ENCODE assay signal across 24 cellular contexts in genomic region chr4:83862471-83862870, GRCh38.
DNase-seq lines count a peak whose midpoint lies in the region; ATAC-seq, FAIRE-seq and TF ChIP-seq lines count a peak whose summit lies in the region.
"Had no signal": no experiment of that assay in that cellular context is flagged by ENCODE, and none has a peak within 500 bp of the region (broad histone marks: within the 10 kb centered on the region; RNA-seq: fewer than 3 reads in every experiment).

No MANE protein-coding gene starts in this region.

- no peak for TF ChIP-seq RAD21 in HepG2 (CRISPR knock-in tag; IDR thresholded peaks at IDR 0.05)

- no peak overlapping the region for H3K27ac Mint-ChIP-seq in activated naive CD4-positive, alpha-beta T cell treated with anti-CD3 and anti-CD28 coated beads, Interleukin-2, amount 50 U/mL, for 72 hours
- H3K27ac Mint-ChIP-seq in T-helper 2 cell treated with Interferon-gamma antibody and Interleukin-4, amounts not matched to agents 5 μg/mL and 100 μg/mL, for 36 hours = no peak overlapping the region
- H3K27ac Mint-ChIP-seq: B cell, H9, HFFc6 had no signal

- TF ChIP-seq EP300 in HepG2 (IDR thresholded peaks at IDR 0.05; ENCODE audit: low read depth in 2 of 2, low read length in 2 of 2) (0 out of 4 replicates have a peak, but pooled peaks have one; percentile 24 to 29), HepG2 (CRISPR knock-in tag; IDR thresholded peaks at IDR 0.05; ENCODE audit: borderline replicate concordance) (no peak)

- FAIRE-seq in HepG2 (lab: Jason Lieb, UNC) = peak; percentile 26
- FAIRE-seq: GM12878 had no signal

- H3K4me3 ChIP-seq in left ventricle myocardium inferior = no peak overlapping the region
- no peak overlapping the region for H3K4me3 ChIP-seq in cardiac fibroblast (replicated peaks in 1 of 2; ENCODE audit: low read depth in 2 of 2, low read length in 2 of 2)
- no peak overlapping the region for H3K4me3 ChIP-seq in HepG2 (replicated peaks in 1 of 3; ENCODE audit: insufficient read depth in 1 of 3, low read depth in 2 of 3, low read length in 3 of 3)
- H3K4me3 ChIP-seq: GM12878, GM23248, Peyer's patch, SJCRH30 had no signal

- no peaks in the 10 kb centered on the region for H3K4me1 ChIP-seq in left ventricle myocardium inferior
- H3K4me1 ChIP-seq in HepG2 (ENCODE audit: insufficient read depth, low read length) = peaks cover 8% of the 10 kb centered on the region
- H3K4me1 ChIP-seq: Peyer's patch had no signal

- no peaks in the 10 kb centered on the region for H3K9me3 Mint-ChIP-seq in activated naive CD4-positive, alpha-beta T cell treated with anti-CD3 and anti-CD28 coated beads, Interleukin-2, amount 50 U/mL, for 72 hours
- no peaks in the 10 kb centered on the region for H3K9me3 Mint-ChIP-seq in T-helper 2 cell treated with Interferon-gamma antibody and Interleukin-4, amounts not matched to agents 5 μg/mL and 100 μg/mL, for 36 hours
- H3K9me3 Mint-ChIP-seq: H9, HFFc6 had no signal

- H3K36me3 Mint-ChIP-seq in activated naive CD4-positive, alpha-beta T cell treated with anti-CD3 and anti-CD28 coated beads, Interleukin-2, amount 50 U/mL, for 72 hours = no peaks in the 10 kb centered on the region
- no peaks in the 10 kb centered on the region for H3K36me3 Mint-ChIP-seq in T-helper 2 cell treated with Interferon-gamma antibody and Interleukin-4, amounts not matched to agents 5 μg/mL and 100 μg/mL, for 36 hours (ENCODE audit: low read depth)

- BruUV-seq in HepG2 (replicated peaks; lab: Mats Ljungman, UMichigan) = no TSS peak

- H3K4me1 Mint-ChIP-seq in T-helper 2 cell treated with Interferon-gamma antibody and Interleukin-4, amounts not matched to agents 5 μg/mL and 100 μg/mL, for 36 hours (ENCODE audit: low read depth) = no peaks in the 10 kb centered on the region
- H3K4me1 Mint-ChIP-seq: B cell had no signal

- no peak for TF ChIP-seq CTCF in left ventricle myocardium inferior (IDR thresholded peaks at IDR 0.05; ENCODE audit: borderline replicate concordance)
- TF ChIP-seq CTCF in cardiac fibroblast (IDR thresholded peaks at IDR 0.05; ENCODE audit: low read depth, low read length) = no peak
- no peak for TF ChIP-seq CTCF in HepG2 (CRISPR knock-in tag; IDR thresholded peaks at IDR 0.05)

- no peak overlapping the region for H3K9ac ChIP-seq in HepG2 (ENCODE audit: insufficient read depth, low read depth, low read length)
- H3K9ac ChIP-seq: GM23248 had no signal

- no peak for ATAC-seq in Right ventricle myocardium superior (ENCODE audit: poor library complexity)
- peak; percentile 78 for ATAC-seq in HepG2
- ATAC-seq in activated naive CD4-positive, alpha-beta T cell treated with anti-CD3 and anti-CD28 coated beads, Interleukin-2, amount 50 U/mL, for 72 hours = no peak
- ATAC-seq: GM12878 had no signal

- WGBS in HepG2 (ENCODE audit: low lambda C conversion rate) = 10% methylated on average over 7 of the region's 10 CpGs

- H3K27me3 Mint-ChIP-seq in T-helper 2 cell treated with Interferon-gamma antibody and Interleukin-4, amounts not matched to agents 5 μg/mL and 100 μg/mL, for 36 hours (ENCODE audit: low read depth) = no peaks in the 10 kb centered on the region

- H3K9me3 ChIP-seq in left ventricle myocardium inferior (replicated peaks) (no peaks in the 10 kb centered on the region), HepG2 (ENCODE audit: low read length) (no peaks in the 10 kb centered on the region)
- H3K9me3 ChIP-seq: Peyer's patch, SJCRH30 had no signal

- H3K27me3 ChIP-seq in left ventricle myocardium inferior (ENCODE audit: low read depth) (no peaks in the 10 kb centered on the region), HepG2 (ENCODE audit: control insufficient read depth in 1 of 2, insufficient read depth in 2 of 2, low read length in 2 of 2) (no peaks in the 10 kb centered on the region)
- H3K27me3 ChIP-seq: Peyer's patch, SJCRH30 had no signal

- no peak overlapping the region for H2AFZ ChIP-seq in HepG2 (ENCODE audit: low read length)
- H2AFZ ChIP-seq: GM23248 had no signal

- H3K36me3 ChIP-seq in left ventricle myocardium inferior (no peaks in the 10 kb centered on the region), HepG2 (replicated peaks in 1 of 2; ENCODE audit: control insufficient read depth in 1 of 2, insufficient read depth in 2 of 2, low read length in 2 of 2) (no peaks in the 10 kb centered on the region)
- H3K36me3 ChIP-seq: Peyer's patch, SJCRH30 had no signal

- no peaks in the 10 kb centered on the region for H3K79me2 ChIP-seq in HepG2 (ENCODE audit: insufficient read depth, low read length)

- TF ChIP-seq POLR2A in HepG2 (IDR thresholded peaks at IDR 0.05; ENCODE audit: insufficient read depth in 1 of 2, low read depth in 2 of 2, low read length in 2 of 2) = no peak

- POLR2A ChIA-PET in HepG2 (lab: Yijun Ruan, JAX) = interaction anchor here (0.6 to 1.3 kb wide), 2 partner anchors 10 to 25 kb away, joined by 3 to 4 read pairs; no protein-coding TSS in a partner anchor

- intact Hi-C loops in Right ventricle myocardium superior (cut with DNase I) = no loop called here
- intact Hi-C loops in left ventricle myocardium inferior (cut with micrococcal nuclease) = no loop called here
- intact Hi-C loops in HepG2 (cut with micrococcal nuclease; ENCODE audit: unreplicated experiment) = no loop called here

- in situ Hi-C loops in HepG2 (cut with HindIII; ENCODE audit: extremely low pct_ligation_motif_present, low pct_unique_long_range_greater_than_20kb) = no loop called here

- H3K27ac ChIP-seq in left ventricle myocardium inferior (replicated peaks) = no peak overlapping the region
- H3K27ac ChIP-seq in HepG2 (ENCODE audit: extremely low read length, insufficient read depth, low read length) = no peak overlapping the region
- H3K27ac ChIP-seq: GM23248, Peyer's patch, SJCRH30 had no signal

- no peaks in the 10 kb centered on the region for H4K20me1 ChIP-seq in HepG2 (ENCODE audit: insufficient read depth, low read length)

- DNase-seq in Right ventricle myocardium superior (peak; percentile 33), left ventricle myocardium inferior (no peak), cardiac fibroblast (ENCODE audit: low read depth in 2 of 2) (peak; percentile 9 to 50), HepG2 (ENCODE audit: low spot score) (peak; percentile 55), NOMO-1 treated with DMSO at 0.1 percent for 48 hours (lab: John Stamatoyannopoulos, UW; ENCODE audit: unreplicated experiment) (no peak), GM19240 (ENCODE audit: insufficient read length, low spot score) (no peak)
- no peak for DNase-seq in activated naive CD4-positive, alpha-beta T cell treated with anti-CD3 and anti-CD28 coated beads, Interleukin-2, amount 50 U/mL, for 72 hours (ENCODE audit: low spot score in 2 of 2)
- DNase-seq in T-helper 2 cell treated with Interferon-gamma antibody and Interleukin-4, amounts not matched to agents 5 μg/mL and 100 μg/mL, for 36 hours (ENCODE audit: low spot score) = no peak
- DNase-seq: 8988T; GM23248; H9; HFFc6; KG1; NCI-H1105; NCI-H146; NCI-H2029; NCI-H226; NCI-H510A treated with DMSO at 0.1 percent for 48 hours; NCI-H748 treated with DMSO at 0.1 percent for 48 hours; NK-92 treated with Interleukin-12 subunit alpha and Interleukin-12 subunit beta, amount 100 ng/mL, for 24 hours; Peyer's patch; SJCRH30 had no signal

- no peak overlapping the region for H3K4me2 ChIP-seq in HepG2 (ENCODE audit: low read depth, low read length)

- no peak overlapping the region for H3K4me3 Mint-ChIP-seq in T-helper 2 cell treated with Interferon-gamma antibody and Interleukin-4, amounts not matched to agents 5 μg/mL and 100 μg/mL, for 36 hours
- H3K4me3 Mint-ChIP-seq: B cell, H9, HFFc6 had no signal

- CTCF ChIA-PET in HepG2 (lab: Yijun Ruan, JAX; ENCODE audit: low intra/inter-chr PET ratio, low total read pairs) = no interaction called here

TF ChIP-seq in HepG2, 621 proteins besides CTCF, POLR2A, EP300 and RAD21 (continues in another document):
- TF ChIP-seq ZNF790 (CRISPR knock-in tag; IDR thresholded peaks at IDR 0.05; ENCODE audit: borderline replicate concordance) (no peak), CBX5 (CRISPR knock-in tag; IDR thresholded peaks at IDR 0.05; ENCODE audit: borderline replicate concordance) (0 out of 2 replicates have a peak, but pooled peaks have one; percentile 54), SMAD9 (CRISPR knock-in tag; IDR thresholded peaks at IDR 0.05) (no peak), ASH2L (IDR thresholded peaks at IDR 0.05; ENCODE audit: insufficient read length, low read depth, low read length) (no peak), FOXJ3 (CRISPR knock-in tag; IDR thresholded peaks at IDR 0.05; ENCODE audit: borderline replicate concordance) (no peak; the same call in 1 of the 2 replicates), ZNF841 (CRISPR knock-in tag; IDR thresholded peaks at IDR 0.05; ENCODE audit: borderline replicate concordance) (no peak)

Comparison
In these comparisons a context has a peak if more than half of its experiments do, and no peak if none do; other contexts are left out.
1. DNase-seq: peak in Right ventricle myocardium superior (single experiment), cardiac fibroblast (2 of 2) and HepG2 (single experiment); none in left ventricle myocardium inferior (single experiment), NOMO-1 treated with DMSO at 0.1 percent for 48 hours (single experiment), GM19240 (single experiment), activated naive CD4-positive, alpha-beta T cell treated with anti-CD3 and anti-CD28 coated beads, Interleukin-2, amount 50 U/mL, for 72 hours (0 of 2) and T-helper 2 cell treated with Interferon-gamma antibody and Interleukin-4, amounts not matched to agents 5 μg/mL and 100 μg/mL, for 36 hours (single experiment).